Comparison of ENCODE assay signal across 18 cellular contexts in genomic region chr12:95365912-95366311, GRCh38.
"Had no signal": no experiment of that assay in that cellular context is flagged by ENCODE, and none has a peak within 500 bp of the region (broad histone marks: within the 10 kb centered on the region; RNA-seq: fewer than 3 reads in every experiment).

No MANE protein-coding gene starts in this region.

- H3K4me1 ChIP-seq: colonic mucosa, heart right ventricle, psoas muscle, spleen, tibial artery, upper lobe of left lung, uterus had no signal

- H3K27me3 ChIP-seq: colonic mucosa, heart right ventricle, neutrophil, spleen, tibial artery, upper lobe of left lung, uterus had no signal

- H3K9me3 ChIP-seq: colonic mucosa, heart right ventricle, neutrophil, psoas muscle, spleen, tibial artery, upper lobe of left lung, uterus had no signal

- H3K4me3 ChIP-seq: colonic mucosa, heart right ventricle, psoas muscle, spleen, tibial artery, upper lobe of left lung, uterus had no signal

- DNase-seq: colonic mucosa; dermis blood vessel endothelial cell; foreskin melanocyte; heart right ventricle; mammary epithelial cell; naive thymus-derived CD4-positive, alpha-beta T cell; psoas muscle; spleen; stimulated activated CD4-positive, alpha-beta T cell treated with anti-CD3 and anti-CD28 coated beads, Interleukin-15, amount 100 ng/mL, for 24 hours; stimulated activated CD4-positive, alpha-beta T cell treated with anti-CD3 and anti-CD28 coated beads, Interleukin-1b, Interleukin-23, amount 100 ng/mL, for 48 hours; stimulated activated CD4-positive, alpha-beta T cell treated with anti-CD3 and anti-CD28 coated beads, Interleukin-4, amount 100 ng/mL, for 24 hours; tibial artery; upper lobe of left lung; uterus had no signal

- ATAC-seq: heart right ventricle; naive thymus-derived CD4-positive, alpha-beta T cell; psoas muscle; sciatic nerve; stimulated activated memory B cell treated with anti-CD40 and anti-IgM and Interleukin-4, amounts not matched to agents 10 μg/mL and 1 μg/mL and 100 μg/mL, for 72 hours had no signal

- H3K27ac ChIP-seq: colonic mucosa, heart right ventricle, neutrophil, psoas muscle, spleen, tibial artery, upper lobe of left lung, uterus had no signal

- H3K36me3 ChIP-seq: colonic mucosa, heart right ventricle, neutrophil, spleen, tibial artery, upper lobe of left lung, uterus had no signal

- FAIRE-seq: keratinocyte had no signal
